Comparison of ENCODE assay signal across 1 cellular context in genomic region chr20:38193586-38194105, GRCh38.
A peak's percentile ranks its signal among the peaks of the same experiment; 100 is the strongest.
TF ChIP-seq lines count a peak whose summit lies in the region.

No MANE protein-coding gene starts in this region.

TF ChIP-seq in HepG2, 621 proteins besides CTCF, POLR2A, EP300 and RAD21:
- TF ChIP-seq ZNF768 (CRISPR knock-in tag; IDR thresholded peaks at IDR 0.05) (peak; percentile 14; the same call in 1 of the 2 replicates), ZNF776 (CRISPR knock-in tag; IDR thresholded peaks at IDR 0.05) (no peak), ZNF891 (CRISPR knock-in tag; IDR thresholded peaks at IDR 0.05) (0 out of 2 replicates have a peak, but pooled peaks have one; percentile 22)
TF ChIP-seq in HepG2: peak in this region for 2.
